In genomic region chr11:72812604-72812967, GRCh38 we compare ENCODE assay signal across 8 cellular contexts. TPM values are rescaled to one million over a fixed set of nuclear protein-coding genes. Genes with fewer than 3 reads are reported as not detected.
A peak's percentile ranks its signal among the peaks of the same experiment; 100 is the strongest.
DNase-seq lines count a peak whose midpoint lies in the region; ATAC-seq, FAIRE-seq and TF ChIP-seq lines count a peak whose summit lies in the region.

No MANE protein-coding gene starts in this region.

- H3K4me3 ChIP-seq in A549 (peak overlapping the region; percentile 58), HAP-1 (peak overlapping the region; percentile 75), Peyer's patch (peak overlapping the region in 3 of 4 donors; percentile 76 to 90 (median 78)), esophagus (ENCODE audit: low read depth in 1 of 2, low read length in 2 of 2) (peak overlapping the region in 1 of 2 donors; percentile 79), spleen (peak overlapping the region in 7 of 8 donors; percentile 82 to 99 (median 94))

- TF ChIP-seq POLR2A in A549 (IDR thresholded peaks at IDR 0.05; ENCODE audit: low read length) = no peak
- TF ChIP-seq POLR2A in Peyer's patch (IDR thresholded peaks at IDR 0.05) = no peak
- no peak for TF ChIP-seq POLR2A in spleen (IDR thresholded peaks at IDR 0.05)

- CTCF ChIA-PET in A549 (lab: Yijun Ruan, JAX) = interaction anchor here (0.8 to 6.6 kb wide), 19 partner anchors 8 to 523 kb away, joined by 3 to 42 read pairs (median 6); partner anchors contain the start of gene STARD10

- H3K27ac ChIP-seq in A549 = peak overlapping the region; percentile 78 to 95
- H3K27ac ChIP-seq in Peyer's patch = peak overlapping the region in 3 of 4 donors; percentile 94 to 97 (median 94)
- H3K27ac ChIP-seq in esophagus (ENCODE audit: low read depth in 2 of 2, low read length in 1 of 2) = peak overlapping the region; percentile 89 to 95
- peak overlapping the region; percentile 98 to 99 (median 98) for H3K27ac ChIP-seq in spleen

- no peaks in the 10 kb centered on the region for H3K9me3 ChIP-seq in A549
- H3K9me3 ChIP-seq in HAP-1 = no peaks in the 10 kb centered on the region
- H3K9me3 ChIP-seq in Peyer's patch = no peaks in the 10 kb centered on the region
- H3K9me3 ChIP-seq in esophagus (ENCODE audit: control insufficient read depth in 2 of 2, insufficient read depth in 1 of 2, low read depth in 1 of 2, low read length in 1 of 2) = no peaks in the 10 kb centered on the region
- no peaks in the 10 kb centered on the region for H3K9me3 ChIP-seq in spleen

- WGBS in A549 (ENCODE audit: missing lambda C conversion rate) = 9% methylated on average over 3 of the region's 4 CpGs
- WGBS in esophagus, 2 donors = 24 to 33% methylated on average over 4 of the region's 4 CpGs
- 20 to 31% (median 26%) methylated on average over 4 of the region's 4 CpGs for WGBS in spleen, 5 donors

- no peak for TF ChIP-seq EP300 in A549 (IDR thresholded peaks at IDR 0.05)

- peak overlapping the region; percentile 93 for H3K4me2 ChIP-seq in A549

- H3K27me3 ChIP-seq in HAP-1 (ENCODE audit: low read depth) (no peaks in the 10 kb centered on the region), Peyer's patch (no peaks in the 10 kb centered on the region), esophagus (ENCODE audit: control insufficient read depth in 1 of 2, insufficient read depth in 2 of 2, low read length in 2 of 2) (no peaks in the 10 kb centered on the region), spleen (replicated peaks in 1 of 7) (no peaks in the 10 kb centered on the region)

- H3K4me1 ChIP-seq in A549 (peaks cover 37% of the 10 kb centered on the region), HAP-1 (peaks cover 10% of the 10 kb centered on the region), Peyer's patch (peaks cover 0 to 37% (median 7%) of the 10 kb centered on the region in 4 donors), esophagus (ENCODE audit: control insufficient read depth in 2 of 2, insufficient read depth in 2 of 2, low read length in 1 of 2) (peaks cover 5 to 19% of the 10 kb centered on the region in 2 donors), spleen (peaks cover 32 to 93% (median 70%) of the 10 kb centered on the region in 6 donors)

- DNase-seq in A549 (ENCODE audit: low read depth in 1 of 2, low spot score in 1 of 2) (peak in 1 of 2 experiments; percentile 75), HAP-1 (ENCODE audit: low spot score in 2 of 2) (peak in 1 of 2 experiments; percentile 35), Peyer's patch (no peak), spleen (peak; percentile 56)
- no peak for DNase-seq in stimulated activated CD4-positive, alpha-beta T cell treated with anti-CD3 and anti-CD28 coated beads, Interleukin-1b, Interleukin-23, amount 100 ng/mL, for 48 hours

- intact Hi-C loops in spleen (cut with DNase I; ENCODE audit: low total_unique reads) = no loop called here

- POLR2A ChIA-PET in A549 (lab: Yijun Ruan, JAX) = interaction anchor here (1.0 to 1.6 kb wide), 4 partner anchors 18 to 496 kb away, joined by 3 to 10 read pairs (median 7); partner anchors contain the start of gene STARD10

- peaks cover 23% of the 10 kb centered on the region for H3K36me3 ChIP-seq in HAP-1 (replicated peaks)
- H3K36me3 ChIP-seq in Peyer's patch = peaks cover 0 to 6% (median 0%) of the 10 kb centered on the region in 3 donors
- H3K36me3 ChIP-seq in esophagus (ENCODE audit: control insufficient read depth in 2 of 2, insufficient read depth in 2 of 2, low read length in 1 of 2) = peaks cover 0 to 8% of the 10 kb centered on the region in 2 donors
- H3K36me3 ChIP-seq in spleen = peaks cover 0 to 41% (median 13%) of the 10 kb centered on the region in 6 donors

- in situ Hi-C loops in HAP-1 (cut with MboI; ENCODE audit: low sequenced_read_pairs) = no loop called here

- TF ChIP-seq RAD21 in A549 (conservative IDR thresholded peaks at IDR 0.05 in 1 of 2, IDR thresholded peaks at IDR 0.05 in 1 of 2) = no peak

- peak; percentile 14 to 28 for ATAC-seq in A549
- ATAC-seq in HG03457 (IDR thresholded peaks at IDR 0.05; ENCODE audit: unreplicated experiment) = no peak
- ATAC-seq in HG03045 (IDR thresholded peaks at IDR 0.05; ENCODE audit: unreplicated experiment) = no peak

- no peak for FAIRE-seq in A549 (lab: Jason Lieb, UNC)

- no peak for TF ChIP-seq CTCF in A549 (IDR thresholded peaks at IDR 0.05)
- TF ChIP-seq CTCF in Peyer's patch (IDR thresholded peaks at IDR 0.05) = no peak
- no peak for TF ChIP-seq CTCF in spleen (IDR thresholded peaks at IDR 0.05 in 8 of 11, conservative IDR thresholded peaks at IDR 0.05 in 3 of 11)

TF ChIP-seq in A549, 52 proteins besides CTCF, POLR2A, EP300 and RAD21:
- TF ChIP-seq NR3C1 (IDR thresholded peaks at IDR 0.05) = no peak
- no peak for TF ChIP-seq HEYL (CRISPR knock-in tag; IDR thresholded peaks at IDR 0.05)
- TF ChIP-seq MYC (IDR thresholded peaks at IDR 0.05; ENCODE audit: borderline replicate concordance, low read length) = no peak
- TF ChIP-seq HOXB5 (CRISPR knock-in tag; IDR thresholded peaks at IDR 0.05) = peak; percentile 97
- TF ChIP-seq TP53 (CRISPR knock-in tag; IDR thresholded peaks at IDR 0.05) = no peak
- TF ChIP-seq SREBF2 (IDR thresholded peaks at IDR 0.05) = no peak

RNA-seq across cellular contexts. Expression of gene ATG16L2, which starts 1.6 kb away (rescaled TPM):
- polyA plus RNA-seq in A549 (2011; rRNA removed) (6.1 and 6.2 TPM in 2 replicates), A549 (2017; fragmentation: RNase III; extraction: RNeasy Plus Mini Kit Qiagen cat#74134 plus additional on column Dnase treatment) (6.3 to 7.6 TPM (median 6.4 TPM) in 3 replicates), esophagus (10 to 100 TPM; 27.4 to 85.3 TPM), spleen (100 to 1,000 TPM in 2 of 3 donors, 10 to 100 TPM in 1; 96.9 to 343 (median 341) TPM)
- 9.3 and 10.0 TPM in 2 replicates for polyA plus RNA-seq in A549 (2012; cell fraction: cytosol; rRNA removed)
- polyA plus RNA-seq in A549 (2012; cell fraction: nucleus; rRNA removed) = 76.5 and 80.0 TPM in 2 replicates
- polyA minus RNA-seq in A549 (2011; rRNA and poly(A)+ RNA removed) = 6.5 and 6.8 TPM in 2 replicates
- total RNA-seq in Peyer's patch (100 to 1,000 TPM in 1 of 4 donors, 10 to 100 TPM in 3; 39.9 to 226 (median 65.0) TPM), spleen (100 to 1,000 TPM; 212 to 368 (median 234) TPM)

RNA-seq across cellular contexts. Expression of gene STARD10, which starts 18.7 kb away (rescaled TPM):
- polyA plus RNA-seq in A549 (2011; rRNA removed) (21.2 and 25.0 TPM in 2 replicates), A549 (2017; fragmentation: RNase III; extraction: RNeasy Plus Mini Kit Qiagen cat#74134 plus additional on column Dnase treatment) (21.1 to 23.2 TPM (median 23.0 TPM) in 3 replicates), esophagus (10 to 100 TPM; 57.9 to 65.8 TPM), spleen (10 to 100 TPM; 23.7 to 46.7 (median 31.9) TPM)
- polyA plus RNA-seq in A549 (2012; cell fraction: cytosol; rRNA removed) = 34.1 and 35.8 TPM in 2 replicates
- 21.1 and 22.5 TPM in 2 replicates for polyA plus RNA-seq in A549 (2012; cell fraction: nucleus; rRNA removed)
- polyA minus RNA-seq in A549 (2011; rRNA and poly(A)+ RNA removed) = 31.6 and 39.6 TPM in 2 replicates
- total RNA-seq in Peyer's patch (100 to 1,000 TPM; 118 to 187 (median 168) TPM), spleen (10 to 100 TPM; 19.7 to 35.1 (median 27.9) TPM)

Comparison
In these comparisons a context has a peak if more than half of its experiments do, and no peak if none do; other contexts are left out.
1. ATAC-seq: peak in A549 (2 of 2); none in HG03457 (single experiment) and HG03045 (single experiment).
2. Peak in every context shown above with its lines, with median percentiles within 50 percentile points of each other: H3K27ac ChIP-seq.